In the genomic region with DNA sequence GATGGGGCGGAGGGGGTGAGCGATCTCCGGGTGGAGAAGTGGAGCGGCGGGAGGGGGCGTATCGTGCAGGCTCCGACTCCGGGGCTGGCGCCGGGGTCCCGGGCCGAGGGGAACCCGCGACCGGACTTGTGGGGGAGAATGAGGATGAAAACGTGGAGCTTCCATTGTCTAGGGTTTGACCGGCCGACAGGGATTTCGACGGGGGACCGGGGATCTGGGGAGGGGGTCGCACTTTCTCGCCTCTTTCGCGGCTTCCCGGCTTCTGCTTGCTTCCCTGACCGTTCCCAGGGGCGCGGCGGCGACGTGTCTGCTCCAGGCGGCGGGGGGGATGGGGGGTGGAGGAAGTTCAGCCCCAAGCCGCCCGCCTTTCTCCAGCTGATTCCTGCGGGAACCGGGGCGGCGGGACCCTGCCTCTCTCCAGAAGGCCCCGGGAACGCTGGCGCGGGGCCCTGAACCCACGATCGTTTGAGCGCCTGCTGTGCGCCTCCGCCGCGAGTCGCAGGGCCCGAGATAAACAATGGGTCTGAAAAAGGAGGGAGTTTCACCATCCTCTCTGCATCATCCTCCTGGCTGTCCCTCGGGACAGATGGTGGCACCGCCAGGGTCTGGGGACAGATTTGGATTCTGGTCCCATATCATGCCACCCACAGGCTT, we compare ENCODE assay signal across 8 cellular contexts. TPM values are rescaled to one million over a fixed set of nuclear protein-coding genes. Genes with fewer than 3 reads are reported as not detected.
A peak's percentile ranks its signal among the peaks of the same experiment; 100 is the strongest.
DNase-seq lines count a peak whose midpoint lies in the region; ATAC-seq and TF ChIP-seq lines count a peak whose summit lies in the region.

No MANE protein-coding gene starts in this region.

- H3K9me3 ChIP-seq in psoas muscle: no peaks in the 10 kb centered on the region

- 1 to 3% (median 1%) methylated on average over 37 to 56 of the region's 56 CpGs for WGBS in psoas muscle, 3 donors

- H3K27ac Mint-ChIP-seq in activated naive CD8-positive, alpha-beta T cell treated with anti-CD3 and anti-CD28 coated beads for 36 hours: peak overlapping the region; percentile 100

- H3K36me3 ChIP-seq in psoas muscle (ENCODE audit: insufficient read depth in 1 of 2, low read depth in 1 of 2): peaks cover 0 to 6% of the 10 kb centered on the region in 2 donors

- peak overlapping the region; percentile 81 for H3K4me3 Mint-ChIP-seq in activated naive CD8-positive, alpha-beta T cell treated with anti-CD3 and anti-CD28 coated beads for 36 hours

- intact Hi-C loops in left cardiac atrium (cut with DNase I) (loop anchor here in 1 of 2 donors (5.0 kb wide), 1 partner anchor 35 kb away; a partner anchor contains a TSS), psoas muscle (cut with DNase I) (no loop called here)

- ATAC-seq in left cardiac atrium (peak; percentile 14 to 20), psoas muscle (no peak), HG02938 (IDR thresholded peaks at IDR 0.05; ENCODE audit: unreplicated experiment) (no peak), GM18520 (IDR thresholded peaks at IDR 0.05; ENCODE audit: unreplicated experiment) (no peak)

- peaks cover 58% of the 10 kb centered on the region for H3K4me1 Mint-ChIP-seq in activated naive CD8-positive, alpha-beta T cell treated with anti-CD3 and anti-CD28 coated beads for 36 hours

- peak overlapping the region; percentile 79 for H3K27ac ChIP-seq in psoas muscle

- H3K27me3 Mint-ChIP-seq in activated naive CD8-positive, alpha-beta T cell treated with anti-CD3 and anti-CD28 coated beads for 36 hours: no peaks in the 10 kb centered on the region

- peaks cover 41% of the 10 kb centered on the region for H3K36me3 Mint-ChIP-seq in activated naive CD8-positive, alpha-beta T cell treated with anti-CD3 and anti-CD28 coated beads for 36 hours

- H3K4me1 ChIP-seq in psoas muscle: no peaks in the 10 kb centered on the region

- DNase-seq in GM10266 (ENCODE audit: extremely low spot score): peak; percentile 33
- DNase-seq in NCI-H1105 treated with DMSO at 0.1 percent for 48 hours (lab: John Stamatoyannopoulos, UW): peak; percentile 20
- DNase-seq in activated naive CD8-positive, alpha-beta T cell treated with anti-CD3 and anti-CD28 coated beads for 36 hours: no peak
- peak; percentile 72 for DNase-seq in left cardiac atrium
- peak; percentile 47 to 67 for DNase-seq in psoas muscle
- no peak for DNase-seq in HuH-7.5 (ENCODE audit: low spot score)

- TF ChIP-seq CTCF in GM10266 (IDR thresholded peaks at IDR 0.05; ENCODE audit: control insufficient read depth, insufficient read depth, low read depth, missing control alignments): no peak
- TF ChIP-seq CTCF in psoas muscle (IDR thresholded peaks at IDR 0.05): no peak

- H3K27me3 ChIP-seq in psoas muscle (ENCODE audit: insufficient read depth in 3 of 3, low read length in 2 of 3): peaks cover 0 to 49% (median 9%) of the 10 kb centered on the region in 3 donors

- peak overlapping the region; percentile 67 for H3K4me3 ChIP-seq in psoas muscle

- no peaks in the 10 kb centered on the region for H3K9me3 Mint-ChIP-seq in activated naive CD8-positive, alpha-beta T cell treated with anti-CD3 and anti-CD28 coated beads for 36 hours

RNA-seq across cellular contexts. Expression of a gene that starts 0.8 kb away (rescaled TPM):
- total RNA-seq in activated naive CD8-positive, alpha-beta T cell treated with anti-CD3 and anti-CD28 coated beads for 36 hours: 100 to 1,000 TPM; 203 to 204 TPM
- 100 to 1,000 TPM; 183 to 310 TPM for total RNA-seq in left cardiac atrium
- 10 to 100 TPM; 30.5 to 57.3 (median 42.5) TPM for total RNA-seq in psoas muscle
- 10 to 100 TPM; 24.3 to 43.2 (median 40.8) TPM for polyA plus RNA-seq in psoas muscle

RNA-seq across cellular contexts. Expression of a gene that starts 34.6 kb away (rescaled TPM):
- total RNA-seq in activated naive CD8-positive, alpha-beta T cell treated with anti-CD3 and anti-CD28 coated beads for 36 hours: 100 to 1,000 TPM; 168 to 169 TPM
- 10 to 100 TPM; 28.2 to 29.8 TPM for total RNA-seq in left cardiac atrium
- total RNA-seq in psoas muscle: 10 to 100 TPM in 1 of 4 donors, 1 to 10 TPM in 3; 8.0 to 12.4 (median 8.9) TPM
- 10 to 100 TPM in 1 of 3 donors, 1 to 10 TPM in 2; 7.1 to 13.0 (median 7.4) TPM for polyA plus RNA-seq in psoas muscle

Comparison
In these comparisons a context has a peak if more than half of its experiments do, and no peak if none do; other contexts are left out.
1. DNase-seq: peak in GM10266 (single experiment), NCI-H1105 treated with DMSO at 0.1 percent for 48 hours (single experiment), left cardiac atrium (single experiment) and psoas muscle (2 of 2); none in activated naive CD8-positive, alpha-beta T cell treated with anti-CD3 and anti-CD28 coated beads for 36 hours (single experiment) and HuH-7.5 (single experiment).
2. ATAC-seq: peak in left cardiac atrium (2 of 2); none in psoas muscle (0 of 4), HG02938 (single experiment) and GM18520 (single experiment).
3. RNA of a gene that starts 34.6 kb away (total RNA-seq): 168 to 169 TPM in activated naive CD8-positive, alpha-beta T cell treated with anti-CD3 and anti-CD28 coated beads for 36 hours; 28.2 to 29.8 TPM in left cardiac atrium and 8.0 to 12.4 TPM in psoas muscle; every median in the first group is over 4 times any median in the second.